ENCODE assay signal across 1 cellular context in genomic region chr6:49336514-49337131, GRCh38.
TF ChIP-seq lines count a peak whose summit lies in the region.

No MANE protein-coding gene starts in this region.

TF ChIP-seq in GM23338, 12 proteins besides CTCF, POLR2A, EP300 and RAD21 (continued from another document):
- no peak for TF ChIP-seq ETS1 (IDR thresholded peaks at IDR 0.05)
- no peak for TF ChIP-seq REST (IDR thresholded peaks at IDR 0.05; ENCODE audit: unreplicated experiment)
- TF ChIP-seq ZNF114 (CRISPR knock-in tag; IDR thresholded peaks at IDR 0.05), result no peak
